Comparison of ENCODE assay signal across 1 cellular context in genomic region chr18:36655894-36656293, GRCh38.
TF ChIP-seq lines count a peak whose summit lies in the region.

No MANE protein-coding gene starts in this region.

TF ChIP-seq in GM23338, 12 proteins besides CTCF, POLR2A, EP300 and RAD21 (continued from another document):
- TF ChIP-seq, protein P1, sequence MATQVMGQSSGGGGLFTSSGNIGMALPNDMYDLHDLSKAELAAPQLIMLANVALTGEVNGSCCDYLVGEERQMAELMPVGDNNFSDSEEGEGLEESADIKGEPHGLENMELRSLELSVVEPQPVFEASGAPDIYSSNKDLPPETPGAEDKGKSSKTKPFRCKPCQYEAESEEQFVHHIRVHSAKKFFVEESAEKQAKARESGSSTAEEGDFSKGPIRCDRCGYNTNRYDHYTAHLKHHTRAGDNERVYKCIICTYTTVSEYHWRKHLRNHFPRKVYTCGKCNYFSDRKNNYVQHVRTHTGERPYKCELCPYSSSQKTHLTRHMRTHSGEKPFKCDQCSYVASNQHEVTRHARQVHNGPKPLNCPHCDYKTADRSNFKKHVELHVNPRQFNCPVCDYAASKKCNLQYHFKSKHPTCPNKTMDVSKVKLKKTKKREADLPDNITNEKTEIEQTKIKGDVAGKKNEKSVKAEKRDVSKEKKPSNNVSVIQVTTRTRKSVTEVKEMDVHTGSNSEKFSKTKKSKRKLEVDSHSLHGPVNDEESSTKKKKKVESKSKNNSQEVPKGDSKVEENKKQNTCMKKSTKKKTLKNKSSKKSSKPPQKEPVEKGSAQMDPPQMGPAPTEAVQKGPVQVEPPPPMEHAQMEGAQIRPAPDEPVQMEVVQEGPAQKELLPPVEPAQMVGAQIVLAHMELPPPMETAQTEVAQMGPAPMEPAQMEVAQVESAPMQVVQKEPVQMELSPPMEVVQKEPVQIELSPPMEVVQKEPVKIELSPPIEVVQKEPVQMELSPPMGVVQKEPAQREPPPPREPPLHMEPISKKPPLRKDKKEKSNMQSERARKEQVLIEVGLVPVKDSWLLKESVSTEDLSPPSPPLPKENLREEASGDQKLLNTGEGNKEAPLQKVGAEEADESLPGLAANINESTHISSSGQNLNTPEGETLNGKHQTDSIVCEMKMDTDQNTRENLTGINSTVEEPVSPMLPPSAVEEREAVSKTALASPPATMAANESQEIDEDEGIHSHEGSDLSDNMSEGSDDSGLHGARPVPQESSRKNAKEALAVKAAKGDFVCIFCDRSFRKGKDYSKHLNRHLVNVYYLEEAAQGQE (IDR thresholded peaks at IDR 0.05; ENCODE audit: unreplicated experiment) = no peak
- no peak for TF ChIP-seq STAT1 (IDR thresholded peaks at IDR 0.05; ENCODE audit: unreplicated experiment)
- no peak for TF ChIP-seq EZH2 (IDR thresholded peaks at IDR 0.05; ENCODE audit: low read depth, unreplicated experiment)
- no peak for TF ChIP-seq CREB1 (CRISPR knock-in tag; IDR thresholded peaks at IDR 0.05; ENCODE audit: low read depth)
- TF ChIP-seq ZNF114 (CRISPR knock-in tag; IDR thresholded peaks at IDR 0.05) = no peak
- no peak for TF ChIP-seq POLR2AphosphoS5 (IDR thresholded peaks at IDR 0.05; ENCODE audit: low read depth)
- TF ChIP-seq JUNB (IDR thresholded peaks at IDR 0.05; ENCODE audit: unreplicated experiment) = no peak
- no peak for TF ChIP-seq ZNF331 (CRISPR knock-in tag; IDR thresholded peaks at IDR 0.05; ENCODE audit: low read depth)
